1 cellular context compared by ENCODE assay signal in genomic region chr19:49636230-49636932, GRCh38.
A peak's percentile ranks its signal among the peaks of the same experiment; 100 is the strongest.
TF ChIP-seq lines count a peak whose summit lies in the region.

No MANE protein-coding gene starts in this region.

TF ChIP-seq in K562, 482 proteins besides CTCF, POLR2A, EP300 and RAD21:
- TF ChIP-seq IFI16 (CRISPR knock-in tag; IDR thresholded peaks at IDR 0.05) = no peak
- no peak for TF ChIP-seq GTF2B (IDR thresholded peaks at IDR 0.05; ENCODE audit: extremely low read depth, insufficient read length)
- peak; percentile 46; the same call in 1 of the 2 replicates for TF ChIP-seq POLR2G (IDR thresholded peaks at IDR 0.05; ENCODE audit: low read depth, low read length)
- TF ChIP-seq ARNT (IDR thresholded peaks at IDR 0.05) = no peak
- TF ChIP-seq YY1 (IDR thresholded peaks at IDR 0.05; ENCODE audit: borderline replicate concordance in 1 of 3, control insufficient read depth in 1 of 3, extremely low read depth in 1 of 3, insufficient read depth in 3 of 3, insufficient read length in 1 of 3, insufficient replicate concordance in 2 of 3, low read depth in 1 of 3, low read length in 2 of 3) = peak in 1 of 3 experiments; percentile 40
- TF ChIP-seq ZNF592 (IDR thresholded peaks at IDR 0.05) = no peak
- no peak for TF ChIP-seq ZSCAN29 (IDR thresholded peaks at IDR 0.05)
TF ChIP-seq in K562: peak in this region for 2.
